Comparison of ENCODE assay signal across 11 cellular contexts in the genomic region with DNA sequence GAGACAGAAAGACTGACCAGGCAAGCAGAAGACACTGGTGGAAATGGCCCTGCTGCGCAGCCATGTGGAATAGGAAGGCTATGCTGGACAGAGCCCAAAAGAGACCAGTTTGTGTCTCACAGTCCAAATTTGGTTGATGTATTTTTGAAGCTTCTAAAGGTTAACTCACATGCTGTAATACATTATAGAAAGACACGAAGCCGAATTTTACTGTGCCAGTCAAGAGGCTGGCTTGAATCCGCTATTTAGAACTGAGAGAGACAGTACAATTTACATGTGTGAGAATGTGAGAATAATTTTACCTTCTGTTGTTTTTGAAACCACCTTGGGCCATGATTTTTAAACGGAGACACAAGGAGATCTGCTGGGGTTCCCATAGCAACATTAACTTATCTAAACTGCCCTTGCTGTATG.
DNase-seq lines count a peak whose midpoint lies in the region; ATAC-seq lines count a peak whose summit lies in the region.
"Had no signal": no experiment of that assay in that cellular context is flagged by ENCODE, and none has a peak within 500 bp of the region (broad histone marks: within the 10 kb centered on the region; RNA-seq: fewer than 3 reads in every experiment).

No MANE protein-coding gene starts in this region.

- DNase-seq in cerebellar nuclear complex (lab: John Stamatoyannopoulos, UW) (peak; percentile 60 to 87), DMS79 (lab: John Stamatoyannopoulos, UW) (no peak), NCI-H128 (lab: John Stamatoyannopoulos, UW; ENCODE audit: unreplicated experiment) (no peak), NCI-H2196 (lab: John Stamatoyannopoulos, UW; ENCODE audit: unreplicated experiment) (no peak)
- DNase-seq in activated CD4-positive, alpha-beta T cell treated with anti-CD3 and anti-CD28 coated beads for 1 hour: no peak
- DNase-seq: NCI-H1092; stimulated activated CD4-positive, alpha-beta T cell treated with anti-CD3 and anti-CD28 coated beads, Interleukin-12 subunit alpha, Interleukin-12 subunit beta, amount 100 ng/mL, for 4 hours; SW 1271 had no signal

- peak; percentile 22 for ATAC-seq in GM18520 (IDR thresholded peaks at IDR 0.05; ENCODE audit: unreplicated experiment)
- ATAC-seq in GM21381 (IDR thresholded peaks at IDR 0.05; ENCODE audit: unreplicated experiment): peak; percentile 26
- ATAC-seq in HG03342 (IDR thresholded peaks at IDR 0.05; ENCODE audit: unreplicated experiment): peak; percentile 31

Comparison
In these comparisons a context has a peak if more than half of its experiments do, and no peak if none do; other contexts are left out.
1. DNase-seq: peak in cerebellar nuclear complex (2 of 2); none in DMS79 (single experiment), activated CD4-positive, alpha-beta T cell treated with anti-CD3 and anti-CD28 coated beads for 1 hour (single experiment), NCI-H128 (single experiment) and NCI-H2196 (single experiment).
2. Peak in every context shown above with its lines, with median percentiles within 50 percentile points of each other: ATAC-seq.